Comparison of ENCODE assay signal across 25 cellular contexts in genomic region chr15:49137861-49138260, GRCh38. TPM values are rescaled to one million over a fixed set of nuclear protein-coding genes. Genes with fewer than 3 reads are reported as not detected.
DNase-seq lines count a peak whose midpoint lies in the region; ATAC-seq and TF ChIP-seq lines count a peak whose summit lies in the region.
"Had no signal": no experiment of that assay in that cellular context is flagged by ENCODE, and none has a peak within 500 bp of the region (broad histone marks: within the 10 kb centered on the region; RNA-seq: fewer than 3 reads in every experiment).

No MANE protein-coding gene starts in this region.

- TF ChIP-seq CTCF in upper lobe of right lung (IDR thresholded peaks at IDR 0.05) (no peak), breast epithelium (IDR thresholded peaks at IDR 0.05) (no peak)

- peaks cover 73% of the 10 kb centered on the region for H3K79me2 ChIP-seq in GM23248 (ENCODE audit: insufficient read depth)

- ATAC-seq in upper lobe of right lung = no peak
- ATAC-seq: activated naive CD8-positive, alpha-beta T cell treated with anti-CD3 and anti-CD28 coated beads, Interleukin-2, amount 50 U/mL, for 24 hours; naive thymus-derived CD4-positive, alpha-beta T cell had no signal

- WGBS in GM23248 (ENCODE audit: low coverage in 1 of 2, low lambda C conversion rate in 2 of 2, missing lambda C conversion rate in 2 of 2), 2 experiments = 18 to 24% methylated on average over 2 of the region's 2 CpGs

- no peaks in the 10 kb centered on the region for H3K27me3 ChIP-seq in GM23248 (replicated peaks; ENCODE audit: insufficient read depth)
- H3K27me3 ChIP-seq in upper lobe of right lung = no peaks in the 10 kb centered on the region
- H3K27me3 ChIP-seq in breast epithelium = no peaks in the 10 kb centered on the region
- H3K27me3 ChIP-seq: ovary, sigmoid colon had no signal

- H3K4me2 ChIP-seq in GM23248 (ENCODE audit: unreplicated experiment) = peak overlapping the region; percentile 67
- H3K4me2 ChIP-seq: PC-9 had no signal

- H3K9me2 ChIP-seq in GM23248 (ENCODE audit: insufficient read depth) = no peaks in the 10 kb centered on the region

- in situ Hi-C loops in GM23248 (cut with MboI) = no loop called here

- H3F3A ChIP-seq in GM23248 (ENCODE audit: insufficient read depth) = peaks cover 68% of the 10 kb centered on the region

- H3K27ac ChIP-seq in GM23248 = peak overlapping the region; percentile 87
- H3K27ac ChIP-seq in upper lobe of right lung = no peak overlapping the region
- no peak overlapping the region for H3K27ac ChIP-seq in breast epithelium
- H3K27ac ChIP-seq: ovary, sigmoid colon had no signal

- no peaks in the 10 kb centered on the region for H3K9me3 ChIP-seq in GM23248 (ENCODE audit: low read depth)
- no peaks in the 10 kb centered on the region for H3K9me3 ChIP-seq in upper lobe of right lung
- no peaks in the 10 kb centered on the region for H3K9me3 ChIP-seq in breast epithelium
- H3K9me3 ChIP-seq: Caco-2, ovary, sigmoid colon had no signal

- peak overlapping the region; percentile 19 for H3K9ac ChIP-seq in GM23248

- peak overlapping the region; percentile 8; the same call in 1 of the 2 replicates for H3K4me3 ChIP-seq in GM23248
- H3K4me3 ChIP-seq in upper lobe of right lung = no peak overlapping the region
- H3K4me3 ChIP-seq in breast epithelium = no peak overlapping the region
- H3K4me3 ChIP-seq: ovary, PC-9, sigmoid colon had no signal

- H4K20me1 ChIP-seq in GM23248 (ENCODE audit: insufficient read depth) = no peaks in the 10 kb centered on the region

- peak; percentile 10 for DNase-seq in AG08396 (ENCODE audit: low spot score)
- peak; percentile 80 for DNase-seq in GM23248
- peak; percentile 29 for DNase-seq in astrocyte of the hippocampus (ENCODE audit: low read depth, low spot score)
- peak; percentile 17 for DNase-seq in kidney tubule cell (ENCODE audit: low spot score)
- DNase-seq in upper lobe of right lung = no peak
- DNase-seq in breast epithelium (ENCODE audit: low spot score in 2 of 2) = no peak
- DNase-seq in islet precursor cell = no peak
- no peak for DNase-seq in NCI-H345 (lab: John Stamatoyannopoulos, UW)
- DNase-seq: activated CD4-positive, CD25-positive, alpha-beta regulatory T cell; activated effector memory CD4-positive, alpha-beta T cell treated with Interleukin-2 at 50 U/mL for 16 hours; activated naive CD8-positive, alpha-beta T cell treated with anti-CD3 and anti-CD28 coated beads, Interleukin-2, amount 50 U/mL, for 24 hours; Caco-2; caudate nucleus; effector memory CD4-positive, alpha-beta T cell; head of caudate nucleus; immature natural killer cell; mammary epithelial cell; naive thymus-derived CD4-positive, alpha-beta T cell; NCI-H146; NCI-H82; ovary; PC-9; sigmoid colon; stimulated activated CD4-positive, alpha-beta T cell treated with anti-CD3 and anti-CD28 coated beads, Interleukin-2, amount 100 ng/mL, for 24 hours; T-helper 9 cell had no signal

- no peak for TF ChIP-seq POLR2A in breast epithelium (IDR thresholded peaks at IDR 0.05)

- H3K4me1 ChIP-seq in GM23248 (ENCODE audit: insufficient read depth) (peaks cover 49% of the 10 kb centered on the region), upper lobe of right lung (no peaks in the 10 kb centered on the region), breast epithelium (no peaks in the 10 kb centered on the region)
- H3K4me1 ChIP-seq: Caco-2, sigmoid colon had no signal

- H3K36me3 ChIP-seq in GM23248 (ENCODE audit: low read depth) (peaks cover 41% of the 10 kb centered on the region), upper lobe of right lung (peaks cover 92% of the 10 kb centered on the region), breast epithelium (no peaks in the 10 kb centered on the region)
- H3K36me3 ChIP-seq: ovary had no signal

- intact Hi-C loops in upper lobe of right lung (cut with DNase I) = loop anchor here (10.0 kb wide), 1 partner anchor 123 kb away; no protein-coding TSS in a partner anchor
- intact Hi-C loops in breast epithelium (cut with DNase I; ENCODE audit: low total_unique reads) = no loop called here

- H2AFZ ChIP-seq in GM23248 = no peak overlapping the region
- H2AFZ ChIP-seq: PC-9 had no signal

RNA-seq across cellular contexts. Expression of gene COPS2, which starts 17.5 kb away (rescaled TPM):
- 58.0 and 80.2 TPM in 2 replicates for total RNA-seq in GM23248 (2014; rRNA removed; shearing (Covaris generic))
- 60.1 and 61.9 TPM in 2 replicates for polyA plus RNA-seq in GM23248 (2016; fragmentation: Nextera tagmentation; extraction: Ambion mirVana)
- total RNA-seq in upper lobe of right lung (57.2 TPM), breast epithelium (10 to 100 TPM; 59.3 to 96.8 (median 75.5) TPM)

RNA-seq across cellular contexts. Expression of gene GALK2, which starts 32.2 kb away (rescaled TPM):
- total RNA-seq in GM23248 (2014; rRNA removed; shearing (Covaris generic)) = 21.0 and 31.8 TPM in 2 replicates
- polyA plus RNA-seq in GM23248 (2016; fragmentation: Nextera tagmentation; extraction: Ambion mirVana) = 19.2 and 19.7 TPM in 2 replicates
- 38.2 TPM for total RNA-seq in upper lobe of right lung
- 10 to 100 TPM; 26.2 to 69.5 (median 64.1) TPM for total RNA-seq in breast epithelium

Comparison
In these comparisons a context has a peak if more than half of its experiments do, and no peak if none do; other contexts are left out.
1. DNase-seq: peak in AG08396 (single experiment), GM23248 (single experiment), astrocyte of the hippocampus (single experiment) and kidney tubule cell (single experiment); none in upper lobe of right lung (single experiment), breast epithelium (0 of 2), islet precursor cell (single experiment) and NCI-H345 (single experiment).